Comparison of ENCODE assay signal across 8 cellular contexts in the genomic region with DNA sequence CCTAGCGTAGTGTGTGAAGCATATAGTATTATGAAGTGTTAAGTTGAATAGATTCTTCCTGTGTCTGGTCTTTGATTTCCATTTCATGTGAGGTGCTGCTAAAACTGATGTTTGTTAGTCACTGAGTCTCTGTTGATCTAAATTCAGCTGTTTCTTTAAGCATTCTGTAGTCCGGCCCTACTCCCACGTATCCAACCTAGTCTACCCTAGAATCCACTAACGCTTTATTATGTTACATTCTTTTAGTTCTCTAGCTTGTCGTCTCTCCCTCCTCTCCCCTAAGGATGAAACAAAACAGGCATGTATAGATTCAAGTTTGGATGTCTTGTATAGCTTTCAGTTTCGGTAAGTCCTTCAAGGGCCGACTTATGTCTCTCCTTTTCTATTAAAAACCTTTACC. TPM values are rescaled to one million over a fixed set of nuclear protein-coding genes. Genes with fewer than 3 reads are reported as not detected.
A peak's percentile ranks its signal among the peaks of the same experiment; 100 is the strongest.
DNase-seq lines count a peak whose midpoint lies in the region; ATAC-seq and TF ChIP-seq lines count a peak whose summit lies in the region.

No MANE protein-coding gene starts in this region.

- H3K27me3 ChIP-seq in right cardiac atrium (ENCODE audit: control insufficient read depth, insufficient read depth) (no peaks in the 10 kb centered on the region), stomach smooth muscle (ENCODE audit: control insufficient read depth in 1 of 2, insufficient read depth in 2 of 2, low read length in 2 of 2) (no peaks in the 10 kb centered on the region), prostate gland (replicated peaks; ENCODE audit: insufficient read depth) (no peaks in the 10 kb centered on the region)

- no peaks in the 10 kb centered on the region for H3K9me3 Mint-ChIP-seq in activated CD4-positive, alpha-beta T cell treated with anti-CD3 and anti-CD28 coated beads, Interleukin-2, amount 10 ng/mL, durations not matched to agents 24 days and 14 days
- no peaks in the 10 kb centered on the region for H3K9me3 Mint-ChIP-seq in WTC11

- peak overlapping the region; percentile 60 for H3K4me3 Mint-ChIP-seq in activated CD4-positive, alpha-beta T cell treated with anti-CD3 and anti-CD28 coated beads, Interleukin-2, amount 10 ng/mL, durations not matched to agents 24 days and 14 days
- peak overlapping the region; percentile 95 for H3K4me3 Mint-ChIP-seq in WTC11

- peak overlapping the region; percentile 86 for H3K4me3 ChIP-seq in right cardiac atrium (ENCODE audit: low read length)
- peak overlapping the region; percentile 83 to 86 for H3K4me3 ChIP-seq in stomach smooth muscle (ENCODE audit: low read length in 2 of 2)
- H3K4me3 ChIP-seq in prostate gland, result no peak overlapping the region

- TF ChIP-seq CTCF in WTC11 (IDR thresholded peaks at IDR 0.05) (no peak), prostate gland (IDR thresholded peaks at IDR 0.05) (no peak)

- intact Hi-C loops in activated CD4-positive, alpha-beta T cell treated with anti-CD3 and anti-CD28 coated beads, Interleukin-2, amount 10 ng/mL, durations not matched to agents 24 days and 14 days (cut with micrococcal nuclease), result loop anchor here (2.0 to 10.0 kb wide), 5 partner anchors 171 to 893 kb away; a partner anchor contains a TSS
- intact Hi-C loops in right cardiac atrium (cut with DNase I) (loop anchor here in 1 of 4 donors (10.0 kb wide), 1 partner anchor 53 kb away; no protein-coding TSS in a partner anchor), prostate gland (cut with DNase I) (loop anchor here (5.0 to 10.0 kb wide), 2 partner anchors 45 to 727 kb away; a partner anchor contains a TSS)

- POLR2A ChIA-PET in WTC11 (lab: Charles Lee), result no interaction called here

- peaks cover 65% of the 10 kb centered on the region for H3K36me3 Mint-ChIP-seq in activated CD4-positive, alpha-beta T cell treated with anti-CD3 and anti-CD28 coated beads, Interleukin-2, amount 10 ng/mL, durations not matched to agents 24 days and 14 days (ENCODE audit: low read depth)
- peaks cover 77% of the 10 kb centered on the region for H3K36me3 Mint-ChIP-seq in WTC11

- H3K27me3 Mint-ChIP-seq in activated CD4-positive, alpha-beta T cell treated with anti-CD3 and anti-CD28 coated beads, Interleukin-2, amount 10 ng/mL, durations not matched to agents 24 days and 14 days, result no peaks in the 10 kb centered on the region
- H3K27me3 Mint-ChIP-seq in WTC11 (ENCODE audit: low read depth), result no peaks in the 10 kb centered on the region

- H3K4me1 ChIP-seq in right cardiac atrium (ENCODE audit: control insufficient read depth, insufficient read depth, low read length) (peaks cover 1% of the 10 kb centered on the region), stomach smooth muscle (ENCODE audit: control insufficient read depth, insufficient read depth, low read length) (no peaks in the 10 kb centered on the region), prostate gland (replicated peaks) (no peaks in the 10 kb centered on the region)

- peak overlapping the region; percentile 72 to 82 for H3K9ac ChIP-seq in stomach smooth muscle (ENCODE audit: low read length in 2 of 2)

- no peak for TF ChIP-seq POLR2A in prostate gland (IDR thresholded peaks at IDR 0.05)

- H3K36me3 ChIP-seq in stomach smooth muscle (ENCODE audit: control insufficient read depth in 2 of 2, insufficient read depth in 2 of 2, low read length in 2 of 2) (peaks cover 8 to 9% of the 10 kb centered on the region in 2 donors), prostate gland (no peaks in the 10 kb centered on the region)

- WGBS in right cardiac atrium, result 34% methylated on average over 7 of the region's 7 CpGs
- WGBS in prostate gland, result 46% methylated on average over 7 of the region's 7 CpGs

- H3K9me3 ChIP-seq in right cardiac atrium (ENCODE audit: control insufficient read depth, low read length), result no peaks in the 10 kb centered on the region
- H3K9me3 ChIP-seq in stomach smooth muscle (ENCODE audit: control insufficient read depth in 2 of 2, low read length in 2 of 2), result no peaks in the 10 kb centered on the region
- H3K9me3 ChIP-seq in prostate gland, result no peaks in the 10 kb centered on the region

- peak overlapping the region; percentile 55 for H3K27ac ChIP-seq in right cardiac atrium (ENCODE audit: low read length)
- H3K27ac ChIP-seq in stomach smooth muscle (ENCODE audit: low read length), result peak overlapping the region; percentile 64
- H3K27ac ChIP-seq in prostate gland, result no peak overlapping the region

- peak overlapping the region; percentile 22 for H3K27ac Mint-ChIP-seq in activated CD4-positive, alpha-beta T cell treated with anti-CD3 and anti-CD28 coated beads, Interleukin-2, amount 10 ng/mL, durations not matched to agents 24 days and 14 days
- peak overlapping the region; percentile 66 for H3K27ac Mint-ChIP-seq in WTC11

- H3K4me1 Mint-ChIP-seq in activated CD4-positive, alpha-beta T cell treated with anti-CD3 and anti-CD28 coated beads, Interleukin-2, amount 10 ng/mL, durations not matched to agents 24 days and 14 days, result peaks cover 48% of the 10 kb centered on the region
- H3K4me1 Mint-ChIP-seq in WTC11, result peaks cover 37% of the 10 kb centered on the region

- CTCF ChIA-PET in WTC11 (lab: Charles Lee), result interaction anchor here (1.0 to 2.9 kb wide), 2 partner anchors 35 to 43 kb away, joined by 3 to 28 read pairs; no protein-coding TSS in a partner anchor

- peak; percentile 64 for DNase-seq in activated CD4-positive, alpha-beta T cell treated with anti-CD3 and anti-CD28 coated beads, Interleukin-2, amount 10 ng/mL, durations not matched to agents 24 days and 14 days
- DNase-seq in activated CD4-positive, alpha-beta T cell treated with anti-CD3 and anti-CD28 coated beads, Interleukin-2, amount 50 U/mL, for 1 hour, result no peak
- DNase-seq in WTC11 (ENCODE audit: low spot score), result no peak
- DNase-seq in right cardiac atrium, result no peak
- no peak for DNase-seq in NCI-H2196 (lab: John Stamatoyannopoulos, UW; ENCODE audit: unreplicated experiment)
- DNase-seq in prostate gland (ENCODE audit: low spot score), result no peak

- ATAC-seq in WTC11, result no peak
- no peak for ATAC-seq in right cardiac atrium
- no peak for ATAC-seq in GM18517 (IDR thresholded peaks at IDR 0.05; ENCODE audit: unreplicated experiment)

TF ChIP-seq in WTC11, 78 proteins besides CTCF, POLR2A, EP300 and RAD21 (continues in another document):
- TF ChIP-seq NR3C1 (CRISPR knock-in tag; conservative IDR thresholded peaks at IDR 0.05; ENCODE audit: low read depth) (no peak), JAZF1 (CRISPR knock-in tag; IDR thresholded peaks at IDR 0.05) (no peak), ESRRA (CRISPR knock-in tag; IDR thresholded peaks at IDR 0.05; ENCODE audit: borderline replicate concordance) (no peak), GTF2I (CRISPR knock-in tag; conservative IDR thresholded peaks at IDR 0.05) (no peak), RORB (CRISPR knock-in tag; IDR thresholded peaks at IDR 0.05) (no peak), EMX1 (CRISPR knock-in tag; IDR thresholded peaks at IDR 0.05) (no peak), JUN (CRISPR knock-in tag; IDR thresholded peaks at IDR 0.05) (no peak)
- TF ChIP-seq, protein P1, sequence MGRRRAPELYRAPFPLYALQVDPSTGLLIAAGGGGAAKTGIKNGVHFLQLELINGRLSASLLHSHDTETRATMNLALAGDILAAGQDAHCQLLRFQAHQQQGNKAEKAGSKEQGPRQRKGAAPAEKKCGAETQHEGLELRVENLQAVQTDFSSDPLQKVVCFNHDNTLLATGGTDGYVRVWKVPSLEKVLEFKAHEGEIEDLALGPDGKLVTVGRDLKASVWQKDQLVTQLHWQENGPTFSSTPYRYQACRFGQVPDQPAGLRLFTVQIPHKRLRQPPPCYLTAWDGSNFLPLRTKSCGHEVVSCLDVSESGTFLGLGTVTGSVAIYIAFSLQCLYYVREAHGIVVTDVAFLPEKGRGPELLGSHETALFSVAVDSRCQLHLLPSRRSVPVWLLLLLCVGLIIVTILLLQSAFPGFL (CRISPR knock-in tag; IDR thresholded peaks at IDR 0.05; ENCODE audit: borderline replicate concordance), result no peak
- TF ChIP-seq, protein P2, sequence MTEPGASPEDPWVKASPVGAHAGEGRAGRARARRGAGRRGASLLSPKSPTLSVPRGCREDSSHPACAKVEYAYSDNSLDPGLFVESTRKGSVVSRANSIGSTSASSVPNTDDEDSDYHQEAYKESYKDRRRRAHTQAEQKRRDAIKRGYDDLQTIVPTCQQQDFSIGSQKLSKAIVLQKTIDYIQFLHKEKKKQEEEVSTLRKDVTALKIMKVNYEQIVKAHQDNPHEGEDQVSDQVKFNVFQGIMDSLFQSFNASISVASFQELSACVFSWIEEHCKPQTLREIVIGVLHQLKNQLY (CRISPR knock-in tag; IDR thresholded peaks at IDR 0.05), result no peak
- TF ChIP-seq, protein P3, sequence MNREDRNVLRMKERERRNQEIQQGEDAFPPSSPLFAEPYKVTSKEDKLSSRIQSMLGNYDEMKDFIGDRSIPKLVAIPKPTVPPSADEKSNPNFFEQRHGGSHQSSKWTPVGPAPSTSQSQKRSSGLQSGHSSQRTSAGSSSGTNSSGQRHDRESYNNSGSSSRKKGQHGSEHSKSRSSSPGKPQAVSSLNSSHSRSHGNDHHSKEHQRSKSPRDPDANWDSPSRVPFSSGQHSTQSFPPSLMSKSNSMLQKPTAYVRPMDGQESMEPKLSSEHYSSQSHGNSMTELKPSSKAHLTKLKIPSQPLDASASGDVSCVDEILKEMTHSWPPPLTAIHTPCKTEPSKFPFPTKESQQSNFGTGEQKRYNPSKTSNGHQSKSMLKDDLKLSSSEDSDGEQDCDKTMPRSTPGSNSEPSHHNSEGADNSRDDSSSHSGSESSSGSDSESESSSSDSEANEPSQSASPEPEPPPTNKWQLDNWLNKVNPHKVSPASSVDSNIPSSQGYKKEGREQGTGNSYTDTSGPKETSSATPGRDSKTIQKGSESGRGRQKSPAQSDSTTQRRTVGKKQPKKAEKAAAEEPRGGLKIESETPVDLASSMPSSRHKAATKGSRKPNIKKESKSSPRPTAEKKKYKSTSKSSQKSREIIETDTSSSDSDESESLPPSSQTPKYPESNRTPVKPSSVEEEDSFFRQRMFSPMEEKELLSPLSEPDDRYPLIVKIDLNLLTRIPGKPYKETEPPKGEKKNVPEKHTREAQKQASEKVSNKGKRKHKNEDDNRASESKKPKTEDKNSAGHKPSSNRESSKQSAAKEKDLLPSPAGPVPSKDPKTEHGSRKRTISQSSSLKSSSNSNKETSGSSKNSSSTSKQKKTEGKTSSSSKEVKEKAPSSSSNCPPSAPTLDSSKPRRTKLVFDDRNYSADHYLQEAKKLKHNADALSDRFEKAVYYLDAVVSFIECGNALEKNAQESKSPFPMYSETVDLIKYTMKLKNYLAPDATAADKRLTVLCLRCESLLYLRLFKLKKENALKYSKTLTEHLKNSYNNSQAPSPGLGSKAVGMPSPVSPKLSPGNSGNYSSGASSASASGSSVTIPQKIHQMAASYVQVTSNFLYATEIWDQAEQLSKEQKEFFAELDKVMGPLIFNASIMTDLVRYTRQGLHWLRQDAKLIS (CRISPR knock-in tag; IDR thresholded peaks at IDR 0.05; ENCODE audit: borderline replicate concordance), result no peak

RNA-seq across cellular contexts. Expression of a gene that starts 4.1 kb away (rescaled TPM):
- total RNA-seq in activated CD4-positive, alpha-beta T cell treated with anti-CD3 and anti-CD28 coated beads, Interleukin-2, amount 10 ng/mL, durations not matched to agents 24 days and 14 days, result 55.5 and 57.7 TPM in 2 replicates
- total RNA-seq in WTC11 (2021), result 85.5 to 109 TPM (median 91.3 TPM) in 3 replicates
- 10 to 100 TPM; 51.6 to 85.0 (median 60.4) TPM for total RNA-seq in right cardiac atrium
- polyA plus RNA-seq in right cardiac atrium, result 30.0 TPM
- 10 to 100 TPM; 31.0 to 33.1 TPM for total RNA-seq in prostate gland

Comparison
In these comparisons a context has a peak if more than half of its experiments do, and no peak if none do; other contexts are left out.
1. H3K27ac ChIP-seq: peak in right cardiac atrium (single experiment) and stomach smooth muscle (single experiment); none in prostate gland (0 of 2).
2. H3K4me3 ChIP-seq: peak in right cardiac atrium (single experiment) and stomach smooth muscle (2 of 2); none in prostate gland (0 of 2).